Comparison of ENCODE assay signal across 1 cellular context in genomic region chr11:126878892-126879291, GRCh38.
TF ChIP-seq lines count a peak whose summit lies in the region.

No MANE protein-coding gene starts in this region.

TF ChIP-seq in IMR-90, 13 proteins besides CTCF, POLR2A, EP300 and RAD21 (continued from another document):
- TF ChIP-seq, protein P1, sequence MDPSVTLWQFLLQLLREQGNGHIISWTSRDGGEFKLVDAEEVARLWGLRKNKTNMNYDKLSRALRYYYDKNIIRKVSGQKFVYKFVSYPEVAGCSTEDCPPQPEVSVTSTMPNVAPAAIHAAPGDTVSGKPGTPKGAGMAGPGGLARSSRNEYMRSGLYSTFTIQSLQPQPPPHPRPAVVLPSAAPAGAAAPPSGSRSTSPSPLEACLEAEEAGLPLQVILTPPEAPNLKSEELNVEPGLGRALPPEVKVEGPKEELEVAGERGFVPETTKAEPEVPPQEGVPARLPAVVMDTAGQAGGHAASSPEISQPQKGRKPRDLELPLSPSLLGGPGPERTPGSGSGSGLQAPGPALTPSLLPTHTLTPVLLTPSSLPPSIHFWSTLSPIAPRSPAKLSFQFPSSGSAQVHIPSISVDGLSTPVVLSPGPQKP (IDR thresholded peaks at IDR 0.05; ENCODE audit: borderline replicate concordance, low read depth, low read length), result no peak
- no peak for TF ChIP-seq MAZ (IDR thresholded peaks at IDR 0.05; ENCODE audit: borderline replicate concordance, low read depth, low read length)
- TF ChIP-seq SMC3 (IDR thresholded peaks at IDR 0.05; ENCODE audit: low read depth, low read length), result no peak
- TF ChIP-seq BHLHE40 (IDR thresholded peaks at IDR 0.05; ENCODE audit: low read depth, low read length), result no peak
- TF ChIP-seq CHD1 (IDR thresholded peaks at IDR 0.05; ENCODE audit: low read depth, low read length), result no peak
